Comparison of ENCODE assay signal across 19 cellular contexts in genomic region chr9:19148170-19148569, GRCh38. TPM values are rescaled to one million over a fixed set of nuclear protein-coding genes. Genes with fewer than 3 reads are reported as not detected.
DNase-seq lines count a peak whose midpoint lies in the region; ATAC-seq lines count a peak whose summit lies in the region.
"Had no signal": no experiment of that assay in that cellular context is flagged by ENCODE, and none has a peak within 500 bp of the region (broad histone marks: within the 10 kb centered on the region; RNA-seq: fewer than 3 reads in every experiment).

No MANE protein-coding gene starts in this region.

- H3K27me3 ChIP-seq in right cardiac atrium (ENCODE audit: control insufficient read depth, insufficient read depth) = no peaks in the 10 kb centered on the region

- no peak overlapping the region for H3K4me3 ChIP-seq in right cardiac atrium (ENCODE audit: low read length)
- H3K4me3 ChIP-seq: GM12878, SK-N-MC had no signal

- no peaks in the 10 kb centered on the region for H3K9me3 ChIP-seq in right cardiac atrium (ENCODE audit: control insufficient read depth, low read length)

- intact Hi-C loops in right cardiac atrium (cut with DNase I) (no loop called here), left ventricle myocardium superior (cut with micrococcal nuclease) (no loop called here), sciatic nerve (cut with DNase I) (no loop called here)

- DNase-seq in right cardiac atrium (no peak), left ventricle myocardium superior (no peak), amniotic epithelial cell (ENCODE audit: low read depth) (peak; percentile 47), fibroblast of peridontal ligament (ENCODE audit: extremely low read depth) (peak; percentile 45), sciatic nerve (ENCODE audit: low spot score) (no peak), EL (no peak), AG08396 (ENCODE audit: low spot score) (no peak)
- DNase-seq: AML-193, DMS53, HCEC 1CT, KG1, NCI-H1105 treated with DMSO at 0.1 percent for 48 hours, NCI-H187, NCI-H526 treated with DMSO at 0.1 percent for 48 hours, PC-3 had no signal

- 60% methylated on average over 4 of the region's 4 CpGs for WGBS in right cardiac atrium

- peak; percentile 23 to 57 for ATAC-seq in right cardiac atrium
- ATAC-seq in left ventricle myocardium superior = no peak
- peak; percentile 44 for ATAC-seq in sciatic nerve
- no peak for ATAC-seq in HG03159 (IDR thresholded peaks at IDR 0.05; ENCODE audit: unreplicated experiment)
- ATAC-seq: GM12878, PC-3 had no signal

- no peak overlapping the region for H3K27ac ChIP-seq in right cardiac atrium (ENCODE audit: low read length)
- H3K27ac ChIP-seq: SK-N-MC had no signal

- H3K4me1 ChIP-seq in right cardiac atrium (ENCODE audit: control insufficient read depth, insufficient read depth, low read length) = peaks cover 2% of the 10 kb centered on the region

RNA-seq across cellular contexts. Expression of gene PLIN2, which starts 20.9 kb away (rescaled TPM):
- 100 to 1,000 TPM in 1 of 4 donors, 10 to 100 TPM in 3; 56.3 to 236 (median 79.0) TPM for total RNA-seq in right cardiac atrium
- polyA plus RNA-seq in right cardiac atrium = 74.7 TPM
- 45.1 TPM for total RNA-seq in left ventricle myocardium superior
- 63.8 TPM for total RNA-seq in sciatic nerve
- total RNA-seq: MCF 10A had no signal

RNA-seq across cellular contexts. Expression of gene HAUS6, which starts 45.5 kb away (rescaled TPM):
- total RNA-seq in right cardiac atrium (1 to 10 TPM; 6.1 to 9.2 (median 7.9) TPM), left ventricle myocardium superior (5.6 TPM), sciatic nerve (12.5 TPM)
- polyA plus RNA-seq in right cardiac atrium = 2.8 TPM

Comparison
In these comparisons a context has a peak if more than half of its experiments do, and no peak if none do; other contexts are left out.
1. ATAC-seq: peak in right cardiac atrium (2 of 2) and sciatic nerve (single experiment); none in left ventricle myocardium superior (single experiment) and HG03159 (single experiment).
2. DNase-seq: peak in amniotic epithelial cell (single experiment) and fibroblast of peridontal ligament (single experiment); none in right cardiac atrium (0 of 3), left ventricle myocardium superior (single experiment), sciatic nerve (single experiment), EL (single experiment) and AG08396 (single experiment).